Comparison of ENCODE assay signal across 8 cellular contexts in genomic region chr5:116576043-116576713, GRCh38. TPM values are rescaled to one million over a fixed set of nuclear protein-coding genes. Genes with fewer than 3 reads are reported as not detected.
DNase-seq lines count a peak whose midpoint lies in the region; ATAC-seq and TF ChIP-seq lines count a peak whose summit lies in the region.

No MANE protein-coding gene starts in this region.

- no peak for TF ChIP-seq EP300 in Ishikawa (IDR thresholded peaks at IDR 0.05; ENCODE audit: borderline replicate concordance)
- TF ChIP-seq EP300 in upper lobe of left lung (IDR thresholded peaks at IDR 0.05): no peak

- peak overlapping the region; percentile 31 for H3K4me3 Mint-ChIP-seq in activated CD8-positive, alpha-beta T cell treated with anti-CD3 and anti-CD28 coated beads, Interleukin-2, amount 10 ng/mL, durations not matched to agents 7 days and 5 days

- peak; percentile 51 to 77 (median 68) for TF ChIP-seq CTCF in upper lobe of left lung (IDR thresholded peaks at IDR 0.05)

- no peak overlapping the region for H3K27ac Mint-ChIP-seq in activated CD8-positive, alpha-beta T cell treated with anti-CD3 and anti-CD28 coated beads, Interleukin-2, amount 10 ng/mL, durations not matched to agents 7 days and 5 days

- CTCF ChIA-PET in activated CD8-positive, alpha-beta T cell treated with anti-CD3 and anti-CD28 coated beads, Interleukin-2, amount 10 ng/mL, durations not matched to agents 7 days and 5 days (lab: Charles Lee): interaction anchor here (1.0 to 1.5 kb wide), 2 partner anchors 16 to 439 kb away, joined by 3 read pairs; no protein-coding TSS in a partner anchor

- H3K27me3 Mint-ChIP-seq in activated CD8-positive, alpha-beta T cell treated with anti-CD3 and anti-CD28 coated beads, Interleukin-2, amount 10 ng/mL, durations not matched to agents 7 days and 5 days (ENCODE audit: low read depth): peaks cover 71% of the 10 kb centered on the region

- peaks cover 1% of the 10 kb centered on the region for H3K36me3 Mint-ChIP-seq in activated CD8-positive, alpha-beta T cell treated with anti-CD3 and anti-CD28 coated beads, Interleukin-2, amount 10 ng/mL, durations not matched to agents 7 days and 5 days (ENCODE audit: low read depth)

- POLR2A ChIA-PET in activated CD8-positive, alpha-beta T cell treated with anti-CD3 and anti-CD28 coated beads, Interleukin-2, amount 10 ng/mL, durations not matched to agents 7 days and 5 days (lab: Charles Lee): no interaction called here

- ATAC-seq in GM21619 (IDR thresholded peaks at IDR 0.05; ENCODE audit: unreplicated experiment) (peak; percentile 38), upper lobe of left lung (ENCODE audit: low FRiP score in 2 of 2) (peak; percentile 64 to 78)
- ATAC-seq in activated CD8-positive, alpha-beta T cell treated with anti-CD3 and anti-CD28 coated beads, Interleukin-2, amount 10 ng/mL, durations not matched to agents 7 days and 5 days: peak; percentile 66

- peaks cover 28 to 48% (median 39%) of the 10 kb centered on the region in 4 donors for H3K4me1 ChIP-seq in upper lobe of left lung

- 24 to 26% methylated on average over 28 to 40 of the region's 44 CpGs for WGBS in upper lobe of left lung, 2 donors

- peaks cover 31% of the 10 kb centered on the region for H3K4me1 Mint-ChIP-seq in activated CD8-positive, alpha-beta T cell treated with anti-CD3 and anti-CD28 coated beads, Interleukin-2, amount 10 ng/mL, durations not matched to agents 7 days and 5 days (ENCODE audit: low read depth)

- H3K27ac ChIP-seq in upper lobe of left lung: peak overlapping the region; percentile 6 to 81 (median 80)

- no peaks in the 10 kb centered on the region for H3K9me3 ChIP-seq in upper lobe of left lung

- no peaks in the 10 kb centered on the region for H3K9me3 Mint-ChIP-seq in activated CD8-positive, alpha-beta T cell treated with anti-CD3 and anti-CD28 coated beads, Interleukin-2, amount 10 ng/mL, durations not matched to agents 7 days and 5 days (ENCODE audit: insufficient read depth)

- TF ChIP-seq POLR2A in upper lobe of left lung (IDR thresholded peaks at IDR 0.05): no peak

- peak; percentile 83 for TF ChIP-seq RAD21 in Ishikawa (IDR thresholded peaks at IDR 0.05; ENCODE audit: low read depth)

- H3K36me3 ChIP-seq in upper lobe of left lung: no peaks in the 10 kb centered on the region

- peak overlapping the region; percentile 29 to 74 (median 68) for H3K4me3 ChIP-seq in upper lobe of left lung

- peaks cover 0 to 26% (median 4%) of the 10 kb centered on the region in 4 donors for H3K27me3 ChIP-seq in upper lobe of left lung

- DNase-seq in DMS 273 (lab: John Stamatoyannopoulos, UW; ENCODE audit: unreplicated experiment): peak; percentile 32
- no peak for DNase-seq in DMS 273 treated with DMSO at 0.1 percent for 48 hours (lab: John Stamatoyannopoulos, UW)
- peak; percentile 58 for DNase-seq in activated CD8-positive, alpha-beta T cell treated with anti-CD3 and anti-CD28 coated beads, Interleukin-2, amount 10 ng/mL, durations not matched to agents 7 days and 5 days
- peak; percentile 25 for DNase-seq in fibroblast of peridontal ligament (ENCODE audit: extremely low read depth)
- peak; percentile 38 for DNase-seq in myocyte (ENCODE audit: low read depth)
- DNase-seq in upper lobe of left lung: peak; percentile 33 to 91

TF ChIP-seq in Ishikawa, 13 proteins besides CTCF, POLR2A, EP300 and RAD21:
- TF ChIP-seq EGR1 (IDR thresholded peaks at IDR 0.05) (no peak), ZBTB7A (IDR thresholded peaks at IDR 0.05; ENCODE audit: low read depth) (no peak), TAF1 (IDR thresholded peaks at IDR 0.05; ENCODE audit: low read depth) (no peak), CREB1 (IDR thresholded peaks at IDR 0.05; ENCODE audit: low read depth) (no peak), NFIC (IDR thresholded peaks at IDR 0.05) (no peak)
- TF ChIP-seq, protein P1, sequence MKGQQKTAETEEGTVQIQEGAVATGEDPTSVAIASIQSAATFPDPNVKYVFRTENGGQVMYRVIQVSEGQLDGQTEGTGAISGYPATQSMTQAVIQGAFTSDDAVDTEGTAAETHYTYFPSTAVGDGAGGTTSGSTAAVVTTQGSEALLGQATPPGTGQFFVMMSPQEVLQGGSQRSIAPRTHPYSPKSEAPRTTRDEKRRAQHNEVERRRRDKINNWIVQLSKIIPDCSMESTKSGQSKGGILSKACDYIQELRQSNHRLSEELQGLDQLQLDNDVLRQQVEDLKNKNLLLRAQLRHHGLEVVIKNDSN (IDR thresholded peaks at IDR 0.05): no peak

RNA-seq across cellular contexts. Expression of gene SEMA6A, which starts 1.6 kb away (rescaled TPM):
- total RNA-seq in activated CD8-positive, alpha-beta T cell treated with anti-CD3 and anti-CD28 coated beads, Interleukin-2, amount 10 ng/mL, durations not matched to agents 7 days and 5 days: not detected
- total RNA-seq in myocyte (0.27 and 0.99 TPM in 2 replicates), upper lobe of left lung (10 to 100 TPM; 17.1 to 66.5 (median 26.9) TPM)
- polyA plus RNA-seq in myocyte (2012): 1.9 TPM
